Comparison of ENCODE assay signal across 8 cellular contexts in genomic region chr1:155688318-155689121, GRCh38. TPM values are rescaled to one million over a fixed set of nuclear protein-coding genes. Genes with fewer than 3 reads are reported as not detected.
DNase-seq lines count a peak whose midpoint lies in the region; ATAC-seq and TF ChIP-seq lines count a peak whose summit lies in the region.

TSS of gene DAP3 (plus strand) at chr1:155689091. CDS start at chr1:155709780, 20,689 bp downstream.
TSS of gene YY1AP1 (minus strand) at chr1:155688774. CDS start at chr1:155680436, 8,338 bp downstream.

- no peak for TF ChIP-seq CTCF in AG10803 (conservative IDR thresholded peaks at IDR 0.05; ENCODE audit: low read length)

- ATAC-seq in GM19035 (IDR thresholded peaks at IDR 0.05; ENCODE audit: unreplicated experiment) = peak; percentile 87
- peak; percentile 72 for ATAC-seq in HG03342 (IDR thresholded peaks at IDR 0.05; ENCODE audit: unreplicated experiment)
- ATAC-seq in activated CD4-positive, CD25-positive, alpha-beta regulatory T cell treated with anti-CD3 and anti-CD28 coated beads, Interleukin-2, amount 50 U/mL, for 24 hours = peak; percentile 86

- DNase-seq in AG10803 (ENCODE audit: low read depth) (peak; percentile 87), NCI-H460 (ENCODE audit: extremely low read depth, low read depth) (peak; percentile 92), islet precursor cell (peak; percentile 94)
- DNase-seq in central memory CD4-positive, alpha-beta T cell = peak; percentile 90
- peak; percentile 86 for DNase-seq in stimulated activated CD4-positive, alpha-beta T cell treated with anti-CD3 and anti-CD28 coated beads, Interleukin-12 subunit alpha, Interleukin-12 subunit beta, amount 100 ng/mL, for 24 hours (ENCODE audit: low read depth in 2 of 2)

- H3K4me3 ChIP-seq in AG10803 (ENCODE audit: low read length) = peak within 1 kb of the TSS; percentile 95

RNA-seq across cellular contexts. Expression of gene DAP3, which starts in this region (rescaled TPM):
- total RNA-seq in NCI-H460 (2014; rRNA removed; shearing (Covaris generic)) = 171 and 188 TPM in 2 replicates
- polyA plus RNA-seq in NCI-H460 (2014; cell fraction: nucleus; rRNA removed) = 321 and 481 TPM in 2 replicates

RNA-seq across cellular contexts. Expression of gene YY1AP1, which starts in this region (rescaled TPM):
- 48.4 and 55.1 TPM in 2 replicates for total RNA-seq in NCI-H460 (2014; rRNA removed; shearing (Covaris generic))
- polyA plus RNA-seq in NCI-H460 (2014; cell fraction: nucleus; rRNA removed) = 31.5 and 43.8 TPM in 2 replicates

Comparison
In these comparisons a context has a peak if more than half of its experiments do, and no peak if none do; other contexts are left out.
1. Peak in every context shown above with its lines: DNase-seq, ATAC-seq and H3K4me3 ChIP-seq.